In genomic region chr12:128531153-128531552, GRCh38 we compare ENCODE assay signal across 17 cellular contexts.
DNase-seq lines count a peak whose midpoint lies in the region; TF ChIP-seq lines count a peak whose summit lies in the region.
"Had no signal": no experiment of that assay in that cellular context is flagged by ENCODE, and none has a peak within 500 bp of the region (broad histone marks: within the 10 kb centered on the region; RNA-seq: fewer than 3 reads in every experiment).

No MANE protein-coding gene starts in this region.

- no peaks in the 10 kb centered on the region for H3F3A ChIP-seq in OCI-LY1 (ENCODE audit: insufficient read depth, low read length)

- H3K4me2 ChIP-seq in OCI-LY1 (ENCODE audit: low read length), result no peak overlapping the region
- H3K4me2 ChIP-seq: smooth muscle cell had no signal

- H3K9ac ChIP-seq in OCI-LY1 (ENCODE audit: low read length), result no peak overlapping the region
- H3K9ac ChIP-seq: parathyroid adenoma had no signal

- TF ChIP-seq EP300 in esophagus muscularis mucosa (IDR thresholded peaks at IDR 0.05), result no peak

- TF ChIP-seq CTCF in OCI-LY1 (IDR thresholded peaks at IDR 0.05; ENCODE audit: low read length) (peak; percentile 47; the same call in 1 of the 2 replicates), esophagus muscularis mucosa (IDR thresholded peaks at IDR 0.05) (no peak)

- WGBS in esophagus muscularis mucosa, result 58% methylated on average over 3 of the region's 3 CpGs

- H3K36me3 ChIP-seq in OCI-LY1 (ENCODE audit: insufficient read depth, low read length) (no peaks in the 10 kb centered on the region), esophagus muscularis mucosa (no peaks in the 10 kb centered on the region)

- no peaks in the 10 kb centered on the region for H3K79me2 ChIP-seq in OCI-LY1 (ENCODE audit: insufficient read depth, low read length)
- H3K79me2 ChIP-seq: parathyroid adenoma had no signal

- no peaks in the 10 kb centered on the region for H3K27me3 ChIP-seq in OCI-LY1 (ENCODE audit: insufficient read depth, low read length)
- peaks cover 0 to 8% (median 0%) of the 10 kb centered on the region in 4 donors for H3K27me3 ChIP-seq in esophagus muscularis mucosa

- intact Hi-C loops in esophagus muscularis mucosa (cut with DNase I), result no loop called here

- TF ChIP-seq POLR2A in esophagus muscularis mucosa (IDR thresholded peaks at IDR 0.05; ENCODE audit: low read depth), result no peak

- H3K9me3 ChIP-seq in OCI-LY1 (ENCODE audit: low read length) (no peaks in the 10 kb centered on the region), esophagus muscularis mucosa (no peaks in the 10 kb centered on the region)

- H2AFZ ChIP-seq in OCI-LY1 (ENCODE audit: low read length), result no peak overlapping the region
- H2AFZ ChIP-seq: parathyroid adenoma had no signal

- DNase-seq in Caki2 (ENCODE audit: low read depth) (peak; percentile 19), HT-29 (ENCODE audit: low spot score) (peak; percentile 15), iPS DF 4.7 (ENCODE audit: extremely low read depth, low spot score) (peak; percentile 7), esophagus muscularis mucosa (ENCODE audit: extremely low spot score) (no peak), LoVo (ENCODE audit: low spot score) (no peak)
- no peak for DNase-seq in activated naive CD4-positive, alpha-beta T cell (lab: John Stamatoyannopoulos, UW)
- no peak for DNase-seq in stimulated activated naive CD4-positive, alpha-beta T cell treated with Interleukin-2 at 50 U/mL for 16 hours (lab: John Stamatoyannopoulos, UW)
- DNase-seq: activated effector memory CD4-positive, alpha-beta T cell treated with anti-CD3 and anti-CD28 coated beads, Interleukin-2, amount 50 U/mL, for 16 hours; anterior cingulate cortex; kidney; NCI-H2081; stimulated activated naive CD4-positive, alpha-beta T cell had no signal

- in situ Hi-C loops in Caki2 (cut with HindIII; ENCODE audit: low pct_unique_long_range_greater_than_20kb, low sequenced_read_pairs), result no loop called here

- H3K9me2 ChIP-seq in OCI-LY1 (ENCODE audit: low read depth, low read length), result no peaks in the 10 kb centered on the region

- H3K27ac ChIP-seq in OCI-LY1 (ENCODE audit: low read depth, low read length, poor library complexity, severe bottlenecking) (no peak overlapping the region), esophagus muscularis mucosa (replicated peaks in 1 of 4) (no peak overlapping the region)
- H3K27ac ChIP-seq: coronary artery, epithelial cell of prostate, parathyroid adenoma had no signal

- H4K20me1 ChIP-seq in OCI-LY1 (ENCODE audit: insufficient read depth, low read length), result no peaks in the 10 kb centered on the region

- H3K4me3 ChIP-seq in OCI-LY1 (ENCODE audit: low read depth, low read length, poor library complexity, severe bottlenecking), result no peak overlapping the region
- H3K4me3 ChIP-seq in esophagus muscularis mucosa, result no peak overlapping the region
- H3K4me3 ChIP-seq: coronary artery, smooth muscle cell had no signal

- peaks cover 11% of the 10 kb centered on the region for H3K4me1 ChIP-seq in OCI-LY1 (ENCODE audit: insufficient read depth, low read length, severe bottlenecking)
- no peaks in the 10 kb centered on the region for H3K4me1 ChIP-seq in esophagus muscularis mucosa
- H3K4me1 ChIP-seq: parathyroid adenoma had no signal

Comparison
In these comparisons a context has a peak if more than half of its experiments do, and no peak if none do; other contexts are left out.
1. DNase-seq: peak in Caki2 (single experiment), HT-29 (single experiment) and iPS DF 4.7 (single experiment); none in activated naive CD4-positive, alpha-beta T cell (0 of 4), stimulated activated naive CD4-positive, alpha-beta T cell treated with Interleukin-2 at 50 U/mL for 16 hours (single experiment), esophagus muscularis mucosa (single experiment) and LoVo (single experiment).